ENCODE assay signal across 17 cellular contexts in the genomic region with DNA sequence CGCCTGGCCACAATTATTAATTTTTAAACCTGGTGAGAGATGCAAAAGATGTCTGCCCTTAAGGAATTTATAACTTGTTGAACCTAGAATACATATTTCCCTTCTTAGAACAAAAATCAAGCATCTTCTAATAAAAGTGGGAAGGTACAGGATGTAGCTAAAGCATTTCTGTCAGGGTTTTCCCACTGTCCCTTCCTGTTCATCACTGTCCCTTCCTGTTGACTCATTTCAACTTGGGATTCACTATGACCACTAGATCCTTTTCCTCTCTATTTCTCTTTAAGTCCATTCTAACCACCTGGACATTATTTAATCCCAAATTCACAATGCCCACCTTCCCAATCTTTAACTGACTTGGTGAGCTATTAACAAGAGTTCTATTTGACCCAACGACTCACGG. TPM values are rescaled to one million over a fixed set of nuclear protein-coding genes. Genes with fewer than 3 reads are reported as not detected.
A peak's percentile ranks its signal among the peaks of the same experiment; 100 is the strongest.
DNase-seq lines count a peak whose midpoint lies in the region; ATAC-seq, FAIRE-seq and TF ChIP-seq lines count a peak whose summit lies in the region.
"Had no signal": no experiment of that assay in that cellular context is flagged by ENCODE, and none has a peak within 500 bp of the region (broad histone marks: within the 10 kb centered on the region; RNA-seq: fewer than 3 reads in every experiment).

No MANE protein-coding gene starts in this region.

- no peak overlapping the region for H2AFZ ChIP-seq in PC-3 (ENCODE audit: low read length)

- peak overlapping the region; percentile 90 for H3K27ac ChIP-seq in left ventricle myocardium inferior (replicated peaks)
- H3K27ac ChIP-seq in heart right ventricle, result peak overlapping the region in 1 of 10 donors; percentile 80
- peak overlapping the region; percentile 62 to 71 for H3K27ac ChIP-seq in kidney (ENCODE audit: low read depth in 2 of 2, low read length in 2 of 2)
- H3K27ac ChIP-seq in stomach, result peak overlapping the region in 3 of 5 donors; percentile 74 to 82 (median 82)
- no peak overlapping the region for H3K27ac ChIP-seq in PC-3 (ENCODE audit: low read length)
- H3K27ac ChIP-seq: 22Rv1, C4-2B had no signal

- H3K36me3 ChIP-seq in left ventricle myocardium inferior, result no peaks in the 10 kb centered on the region
- H3K36me3 ChIP-seq in heart right ventricle, result peaks cover 0 to 7% (median 0%) of the 10 kb centered on the region in 9 donors
- no peaks in the 10 kb centered on the region for H3K36me3 ChIP-seq in kidney (ENCODE audit: control insufficient read depth in 1 of 2, insufficient read depth in 2 of 2, low read length in 2 of 2)
- H3K36me3 ChIP-seq in stomach, result peaks cover 0 to 11% (median 5%) of the 10 kb centered on the region in 4 donors
- peaks cover 5% of the 10 kb centered on the region; the same call in 1 of the 2 replicates for H3K36me3 ChIP-seq in PC-3 (ENCODE audit: low read depth, low read length)

- no peaks in the 10 kb centered on the region for H3K79me2 ChIP-seq in PC-3 (ENCODE audit: low read length)

- POLR2A ChIA-PET in PC-3 (lab: Charles Lee; ENCODE audit: unreplicated experiment), result no interaction called here

- no peak for TF ChIP-seq POLR2A in stomach (IDR thresholded peaks at IDR 0.05)

- H3K4me1 ChIP-seq in left ventricle myocardium inferior (peaks cover 25% of the 10 kb centered on the region), heart right ventricle (peaks cover 3 to 30% (median 19%) of the 10 kb centered on the region in 9 donors), kidney (ENCODE audit: control insufficient read depth in 1 of 2, insufficient read depth in 1 of 2, low read depth in 1 of 2, low read length in 2 of 2) (peaks cover 9 to 13% of the 10 kb centered on the region in 2 donors), stomach (peaks cover 0 to 17% (median 0%) of the 10 kb centered on the region in 4 donors), PC-3 (ENCODE audit: insufficient read depth, low read length) (peaks cover 8% of the 10 kb centered on the region)

- H3K27me3 ChIP-seq in left ventricle myocardium inferior (ENCODE audit: low read depth) (no peaks in the 10 kb centered on the region), heart right ventricle (no peaks in the 10 kb centered on the region), stomach (no peaks in the 10 kb centered on the region), PC-3 (ENCODE audit: low read length) (no peaks in the 10 kb centered on the region)

- CTCF ChIA-PET in PC-3 (lab: Charles Lee), result no interaction called here

- DNase-seq in left ventricle myocardium inferior (no peak), heart right ventricle (no peak), kidney (no peak), stomach (no peak), NCI-H1105 (lab: John Stamatoyannopoulos, UW) (no peak), DMS153 treated with DMSO at 0.1 percent for 48 hours (lab: John Stamatoyannopoulos, UW; ENCODE audit: unreplicated experiment) (no peak), PC-3 (no peak), glomerular visceral epithelial cell (ENCODE audit: extremely low spot score) (no peak)
- DNase-seq: KBM-7, NCI-H146, NCI-H2081 treated with DMSO at 0.1 percent for 48 hours, NCI-H226, NCI-H526 had no signal

- H3K9ac ChIP-seq in kidney (ENCODE audit: low read length in 2 of 2), result no peak overlapping the region
- no peak overlapping the region for H3K9ac ChIP-seq in PC-3 (ENCODE audit: low read length)

- intact Hi-C loops in left ventricle myocardium inferior (cut with micrococcal nuclease) (no loop called here), heart right ventricle (cut with DNase I) (loop anchor here in 4 of 10 donors (5.0 to 10.0 kb wide), 4 partner anchors 44 to 244 kb away; a partner anchor contains a TSS), kidney (cut with DNase I) (loop anchor here (5.0 kb wide), 1 partner anchor 244 kb away; no protein-coding TSS in a partner anchor), stomach (cut with DNase I; ENCODE audit: low total_unique reads) (loop anchor here (5.0 kb wide), 1 partner anchor 244 kb away; no protein-coding TSS in a partner anchor), PC-3 (cut with micrococcal nuclease) (loop anchor here (5.0 kb wide), 2 partner anchors 104 to 124 kb away; no protein-coding TSS in a partner anchor)

- no peak overlapping the region for H3K4me2 ChIP-seq in PC-3 (ENCODE audit: low read length)

- WGBS in heart right ventricle, 2 donors, result 75 to 93% methylated on average over 3 of the region's 3 CpGs
- WGBS in stomach, 5 donors, result 59 to 92% (median 80%) methylated on average over 3 of the region's 3 CpGs

- H3K4me3 ChIP-seq in left ventricle myocardium inferior (no peak overlapping the region), heart right ventricle (no peak overlapping the region), kidney (ENCODE audit: low read length in 2 of 2) (no peak overlapping the region), stomach (no peak overlapping the region), PC-3 (ENCODE audit: low read length) (no peak overlapping the region)
- H3K4me3 ChIP-seq: HAP-1 had no signal

- no peak for ATAC-seq in heart right ventricle
- no peak for ATAC-seq in PC-3

- BruUV-seq in PC-3 (replicated peaks; lab: Mats Ljungman, UMichigan), result no TSS peak

- TF ChIP-seq EP300 in stomach (IDR thresholded peaks at IDR 0.05), result no peak

- H3K9me2 ChIP-seq in PC-3 (replicated peaks; ENCODE audit: low read length), result no peaks in the 10 kb centered on the region

- FAIRE-seq in kidney (lab: Jason Lieb, UNC), result no peak
- FAIRE-seq: GM18507 had no signal

- H4K20me1 ChIP-seq in PC-3 (ENCODE audit: low read length), result no peaks in the 10 kb centered on the region

- TF ChIP-seq CTCF in left ventricle myocardium inferior (IDR thresholded peaks at IDR 0.05; ENCODE audit: borderline replicate concordance) (no peak), heart right ventricle (IDR thresholded peaks at IDR 0.05) (no peak), kidney (IDR thresholded peaks at IDR 0.05; ENCODE audit: borderline replicate concordance, extremely low read depth, insufficient read depth) (no peak), stomach (IDR thresholded peaks at IDR 0.05) (no peak), PC-3 (conservative IDR thresholded peaks at IDR 0.05; ENCODE audit: low read depth, low read length) (no peak)

- no peaks in the 10 kb centered on the region for H3F3A ChIP-seq in PC-3 (ENCODE audit: low read length, unreplicated experiment)

- H3K9me3 ChIP-seq in left ventricle myocardium inferior (replicated peaks) (no peaks in the 10 kb centered on the region), heart right ventricle (no peaks in the 10 kb centered on the region), kidney (ENCODE audit: control insufficient read depth in 1 of 2, low read length in 2 of 2) (no peaks in the 10 kb centered on the region), stomach (no peaks in the 10 kb centered on the region), PC-3 (ENCODE audit: low read length) (no peaks in the 10 kb centered on the region)
- H3K9me3 ChIP-seq: HAP-1 had no signal

RNA-seq across cellular contexts. Expression of a gene that starts 33.9 kb away (rescaled TPM):
- total RNA-seq in left ventricle myocardium inferior, result 1.4 TPM
- 1 to 10 TPM in 4 of 10 donors, under 1 TPM in 4, not detected in 2; 0.53 to 4.1 (median 0.92) TPM for total RNA-seq in heart right ventricle
- 1 to 10 TPM in 1 of 2 donors, under 1 TPM in 1; 0.45 to 4.2 TPM for polyA plus RNA-seq in heart right ventricle
- total RNA-seq in kidney, result 8.0 TPM
- polyA plus RNA-seq in kidney (ENCODE audit: insufficient read depth, low read depth, low replicate concordance), result 4.6 TPM
- 10 to 100 TPM in 1 of 5 donors, 1 to 10 TPM in 2, not detected in 2; 4.5 to 12.5 (median 4.9) TPM for total RNA-seq in stomach
- polyA plus RNA-seq in stomach, result 10 to 100 TPM in 1 of 3 donors, 1 to 10 TPM in 2; 1.5 to 12.8 (median 2.4) TPM
- total RNA-seq in PC-3 (2014; rRNA removed), result 5.0 and 8.9 TPM in 2 replicates
